In the genomic region with DNA sequence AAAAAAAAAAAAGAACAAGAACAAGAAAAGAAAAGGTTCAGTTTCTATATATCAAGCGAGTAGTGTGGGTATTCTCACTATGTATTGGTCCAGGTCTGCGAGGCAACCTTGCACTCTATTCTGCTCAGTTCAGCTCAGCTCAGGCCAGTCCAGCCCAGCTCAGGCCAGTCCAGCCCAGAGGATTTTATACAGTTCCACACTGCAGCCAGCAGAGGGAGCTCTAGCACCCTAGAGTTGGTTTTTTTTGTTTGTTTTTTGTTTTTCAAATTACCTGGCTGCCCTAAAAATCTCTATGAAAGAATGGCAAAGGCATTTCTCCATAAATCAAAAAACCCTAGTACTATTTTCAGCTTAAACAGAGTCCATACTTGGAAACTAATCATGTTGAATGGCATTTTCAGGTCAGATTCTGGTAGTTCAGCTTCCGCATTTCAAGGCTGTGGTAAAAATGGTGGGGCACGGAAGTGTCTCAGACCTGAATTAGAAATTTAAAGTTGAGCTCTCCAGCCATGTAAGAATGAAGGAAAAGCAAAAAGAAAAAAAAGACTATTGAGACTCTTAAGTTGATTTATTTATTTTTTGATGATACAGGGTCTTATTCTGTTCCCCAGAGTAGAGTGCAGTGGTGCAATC, we compare ENCODE assay signal across 9 cellular contexts. TPM values are rescaled to one million over a fixed set of nuclear protein-coding genes. Genes with fewer than 3 reads are reported as not detected.
A peak's percentile ranks its signal among the peaks of the same experiment; 100 is the strongest.
DNase-seq lines count a peak whose midpoint lies in the region; ATAC-seq and TF ChIP-seq lines count a peak whose summit lies in the region.
"Had no signal": no experiment of that assay in that cellular context is flagged by ENCODE, and none has a peak within 500 bp of the region (broad histone marks: within the 10 kb centered on the region; RNA-seq: fewer than 3 reads in every experiment).

No MANE protein-coding gene starts in this region.

- no peaks in the 10 kb centered on the region for H3K9me3 ChIP-seq in HEK293 (ENCODE audit: control insufficient read depth, insufficient read depth, low read depth, low read length)

- POLR2A ChIA-PET in HEK293 (lab: Yijun Ruan, JAX): interaction anchor here (0.6 to 0.7 kb wide), 3 partner anchors 13 to 1389 kb away, joined by 3 to 6 read pairs (median 3); no protein-coding TSS in a partner anchor

- H3K4me3 ChIP-seq in HEK293 (ENCODE audit: low read depth, low read length): no peak overlapping the region

- H3K36me3 Mint-ChIP-seq in glutamatergic neuron (ENCODE audit: unreplicated experiment): no peaks in the 10 kb centered on the region

- no peak for ATAC-seq in HG03469 (IDR thresholded peaks at IDR 0.05; ENCODE audit: unreplicated experiment)

- no peak overlapping the region for H3K27ac ChIP-seq in HEK293 (ENCODE audit: extremely low read depth, low read depth, low read length)

- H3K9me3 Mint-ChIP-seq in glutamatergic neuron (ENCODE audit: unreplicated experiment): peaks cover 6% of the 10 kb centered on the region
- H3K9me3 Mint-ChIP-seq: T-helper 1 cell treated with Interleukin-12 subunit alpha and Interleukin-12 subunit beta and Interleukin-4 antibody, amounts not matched to agents 30 μg/mL and 1 μg/mL, for 36 hours had no signal

- DNase-seq in DMS114 treated with DMSO at 0.1 percent for 48 hours (lab: John Stamatoyannopoulos, UW; ENCODE audit: unreplicated experiment): peak; percentile 29
- DNase-seq in OCI-M1 (lab: John Stamatoyannopoulos, UW): peak; percentile 69
- DNase-seq in activated T-helper 9 cell treated with anti-CD3 and anti-CD28 coated beads, Interleukin-2, amount 50 U/mL, for 16 hours (ENCODE audit: low read depth): peak; percentile 20
- peak; percentile 62 for DNase-seq in glutamatergic neuron
- DNase-seq in posterior vena cava (ENCODE audit: low spot score): peak; percentile 82
- DNase-seq in HPDE6-E6E7 (ENCODE audit: extremely low spot score): no peak

- intact Hi-C loops in posterior vena cava (cut with DNase I): loop anchor here in 1 of 2 donors (10.0 kb wide), 1 partner anchor 272 kb away; no protein-coding TSS in a partner anchor

- no peak overlapping the region for H3K27ac Mint-ChIP-seq in glutamatergic neuron (ENCODE audit: unreplicated experiment)
- H3K27ac Mint-ChIP-seq: T-helper 1 cell treated with Interleukin-12 subunit alpha and Interleukin-12 subunit beta and Interleukin-4 antibody, amounts not matched to agents 30 μg/mL and 1 μg/mL, for 36 hours had no signal

- no peaks in the 10 kb centered on the region for H3K27me3 Mint-ChIP-seq in glutamatergic neuron (ENCODE audit: unreplicated experiment)

- H3K4me3 Mint-ChIP-seq in glutamatergic neuron (ENCODE audit: unreplicated experiment): no peak overlapping the region
- H3K4me3 Mint-ChIP-seq: T-helper 1 cell treated with Interleukin-12 subunit alpha and Interleukin-12 subunit beta and Interleukin-4 antibody, amounts not matched to agents 30 μg/mL and 1 μg/mL, for 36 hours had no signal

- TF ChIP-seq CTCF in HEK293 (tag by site-specific recombination; IDR thresholded peaks at IDR 0.05): peak; percentile 42
- TF ChIP-seq CTCF in glutamatergic neuron (IDR thresholded peaks at IDR 0.05; ENCODE audit: partially characterized antibody, unreplicated experiment): peak; percentile 97

- peaks cover under 1% of the 10 kb centered on the region for H3K4me1 Mint-ChIP-seq in glutamatergic neuron (ENCODE audit: low read depth, unreplicated experiment)

- peaks cover 5 to 23% of the 10 kb centered on the region in 2 experiments; a peak in 2 of 3 replicates for H3K36me3 ChIP-seq in HEK293 (ENCODE audit: control insufficient read depth in 2 of 2, insufficient read depth in 1 of 2, low read length in 2 of 2)

- H3K4me1 ChIP-seq in HEK293 (ENCODE audit: control insufficient read depth, insufficient read depth, low read length): no peaks in the 10 kb centered on the region

- CTCF ChIA-PET in HEK293 (lab: Yijun Ruan, JAX): interaction anchor here (0.5 to 6.7 kb wide), 69 partner anchors 8 to 515 kb away, joined by 3 to 142 read pairs (median 4); a partner anchor contains a TSS

TF ChIP-seq in HEK293, 187 proteins besides CTCF, POLR2A, EP300 and RAD21:
- TF ChIP-seq ZXDB (tag by site-specific recombination; IDR thresholded peaks at IDR 0.05) (no peak), ZNF561 (tag by site-specific recombination; IDR thresholded peaks at IDR 0.05; ENCODE audit: borderline replicate concordance) (no peak), GLIS1 (tag by site-specific recombination; IDR thresholded peaks at IDR 0.05) (no peak), ZNF777 (tag by site-specific recombination; IDR thresholded peaks at IDR 0.05; ENCODE audit: borderline replicate concordance) (no peak), ZNF654 (tag by site-specific recombination; IDR thresholded peaks at IDR 0.05; ENCODE audit: low read depth) (peak; percentile 59), ZNF266 (tag by site-specific recombination; IDR thresholded peaks at IDR 0.05; ENCODE audit: low read depth) (no peak)
- TF ChIP-seq, protein P1, sequence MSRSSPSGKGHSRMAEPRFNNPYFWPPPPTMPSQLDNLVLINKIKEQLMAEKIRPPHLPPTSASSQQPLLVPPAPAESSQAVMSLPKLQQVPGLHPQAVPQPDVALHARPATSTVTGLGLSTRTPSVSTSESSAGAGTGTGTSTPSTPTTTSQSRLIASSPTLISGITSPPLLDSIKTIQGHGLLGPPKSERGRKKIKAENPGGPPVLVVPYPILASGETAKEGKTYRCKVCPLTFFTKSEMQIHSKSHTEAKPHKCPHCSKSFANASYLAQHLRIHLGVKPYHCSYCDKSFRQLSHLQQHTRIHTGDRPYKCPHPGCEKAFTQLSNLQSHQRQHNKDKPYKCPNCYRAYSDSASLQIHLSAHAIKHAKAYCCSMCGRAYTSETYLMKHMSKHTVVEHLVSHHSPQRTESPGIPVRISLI (tag by site-specific recombination; IDR thresholded peaks at IDR 0.05): peak; percentile 68; the same call in 1 of the 2 replicates

RNA-seq across cellular contexts. Expression of a gene that starts 55.2 kb away (rescaled TPM):
- total RNA-seq in glutamatergic neuron (ENCODE audit: unreplicated experiment): 12.7 TPM
- total RNA-seq in posterior vena cava: 10 to 100 TPM; 33.4 to 43.5 TPM
